9 cellular contexts compared by ENCODE assay signal in genomic region chr9:111891910-111892499, GRCh38. TPM values are rescaled to one million over a fixed set of nuclear protein-coding genes. Genes with fewer than 3 reads are reported as not detected.
DNase-seq lines count a peak whose midpoint lies in the region; ATAC-seq, FAIRE-seq and TF ChIP-seq lines count a peak whose summit lies in the region.
"Had no signal": no experiment of that assay in that cellular context is flagged by ENCODE, and none has a peak within 500 bp of the region (broad histone marks: within the 10 kb centered on the region; RNA-seq: fewer than 3 reads in every experiment).

No MANE protein-coding gene starts in this region.

- no peaks in the 10 kb centered on the region for H3K27me3 Mint-ChIP-seq in activated naive CD8-positive, alpha-beta T cell
- no peaks in the 10 kb centered on the region for H3K27me3 Mint-ChIP-seq in activated naive CD8-positive, alpha-beta T cell treated with anti-CD3 and anti-CD28 coated beads for 36 hours

- TF ChIP-seq POLR2A in erythroblast (IDR thresholded peaks at IDR 0.05; ENCODE audit: low read length): no peak

- FAIRE-seq in urothelium cell line (lab: Jason Lieb, UNC): no peak

- no peak for ATAC-seq in HG02571 (IDR thresholded peaks at IDR 0.05; ENCODE audit: unreplicated experiment)

- H3K4me3 Mint-ChIP-seq in activated naive CD8-positive, alpha-beta T cell: peak overlapping the region; percentile 7
- H3K4me3 Mint-ChIP-seq in activated naive CD8-positive, alpha-beta T cell treated with anti-CD3 and anti-CD28 coated beads for 36 hours: no peak overlapping the region

- no peak overlapping the region for H3K27ac Mint-ChIP-seq in activated naive CD8-positive, alpha-beta T cell
- H3K27ac Mint-ChIP-seq in activated naive CD8-positive, alpha-beta T cell treated with anti-CD3 and anti-CD28 coated beads for 36 hours: no peak overlapping the region

- no peak for DNase-seq in activated naive CD8-positive, alpha-beta T cell treated with anti-CD3 and anti-CD28 coated beads for 36 hours
- peak; percentile 71 for DNase-seq in NCI-H526 treated with DMSO at 0.1 percent for 48 hours (lab: John Stamatoyannopoulos, UW)
- peak; percentile 79 to 87 for DNase-seq in erythroblast (lab: John Stamatoyannopoulos, UW)
- DNase-seq in urothelium cell line (ENCODE audit: low spot score): peak; percentile 14
- no peak for DNase-seq in stimulated activated CD4-positive, alpha-beta T cell treated with anti-CD3 and anti-CD28 coated beads, Interleukin-15, amount 100 ng/mL, for 24 hours
- DNase-seq in islet precursor cell: no peak
- DNase-seq: upper lobe of left lung had no signal

- H3K36me3 Mint-ChIP-seq in activated naive CD8-positive, alpha-beta T cell: no peaks in the 10 kb centered on the region
- H3K36me3 Mint-ChIP-seq in activated naive CD8-positive, alpha-beta T cell treated with anti-CD3 and anti-CD28 coated beads for 36 hours: no peaks in the 10 kb centered on the region

- H3K4me1 Mint-ChIP-seq in activated naive CD8-positive, alpha-beta T cell (ENCODE audit: low read depth): peaks cover 25% of the 10 kb centered on the region
- peaks cover 14% of the 10 kb centered on the region for H3K4me1 Mint-ChIP-seq in activated naive CD8-positive, alpha-beta T cell treated with anti-CD3 and anti-CD28 coated beads for 36 hours

- H3K9me3 Mint-ChIP-seq in activated naive CD8-positive, alpha-beta T cell (ENCODE audit: low read depth): no peaks in the 10 kb centered on the region
- no peaks in the 10 kb centered on the region for H3K9me3 Mint-ChIP-seq in activated naive CD8-positive, alpha-beta T cell treated with anti-CD3 and anti-CD28 coated beads for 36 hours

RNA-seq across cellular contexts. Expression of gene UGCG, which starts 4.6 kb away (rescaled TPM):
- total RNA-seq in activated naive CD8-positive, alpha-beta T cell treated with anti-CD3 and anti-CD28 coated beads for 36 hours: 10 to 100 TPM; 28.9 to 29.8 TPM

Comparison
In these comparisons a context has a peak if more than half of its experiments do, and no peak if none do; other contexts are left out.
1. DNase-seq: peak in NCI-H526 treated with DMSO at 0.1 percent for 48 hours (single experiment), erythroblast (2 of 2) and urothelium cell line (single experiment); none in activated naive CD8-positive, alpha-beta T cell treated with anti-CD3 and anti-CD28 coated beads for 36 hours (single experiment), stimulated activated CD4-positive, alpha-beta T cell treated with anti-CD3 and anti-CD28 coated beads, Interleukin-15, amount 100 ng/mL, for 24 hours (single experiment) and islet precursor cell (single experiment).